13 cellular contexts compared by ENCODE assay signal in the genomic region with DNA sequence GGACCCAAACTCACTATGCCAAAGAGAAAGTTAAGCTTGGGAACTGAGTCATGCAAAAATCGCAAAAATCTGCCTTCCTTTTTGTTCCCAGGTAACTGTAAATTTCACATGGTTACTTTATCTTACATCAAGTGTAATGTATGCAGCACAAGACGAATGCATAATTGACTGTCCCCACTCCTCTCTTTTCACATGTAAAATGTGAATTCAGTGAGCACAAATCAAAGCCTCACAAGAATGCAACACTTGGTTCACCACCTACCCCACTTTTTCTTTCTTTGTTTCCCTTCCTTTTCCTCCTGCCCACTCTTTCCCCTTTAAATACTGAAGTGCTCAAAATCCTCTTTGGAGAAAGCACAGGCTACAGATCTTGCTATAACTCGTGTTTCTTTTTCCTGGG. TPM values are rescaled to one million over a fixed set of nuclear protein-coding genes. Genes with fewer than 3 reads are reported as not detected.
A peak's percentile ranks its signal among the peaks of the same experiment; 100 is the strongest.
DNase-seq lines count a peak whose midpoint lies in the region; ATAC-seq and TF ChIP-seq lines count a peak whose summit lies in the region.
"Had no signal": no experiment of that assay in that cellular context is flagged by ENCODE, and none has a peak within 500 bp of the region (broad histone marks: within the 10 kb centered on the region; RNA-seq: fewer than 3 reads in every experiment).

No MANE protein-coding gene starts in this region.

- peaks cover 49% of the 10 kb centered on the region for H3K9me3 Mint-ChIP-seq in endodermal cell
- H3K9me3 Mint-ChIP-seq in activated CD8-positive, alpha-beta T cell treated with anti-CD3 and anti-CD28 coated beads for 36 hours, result no peaks in the 10 kb centered on the region

- H3K36me3 Mint-ChIP-seq in endodermal cell (ENCODE audit: low read depth), result no peaks in the 10 kb centered on the region
- no peaks in the 10 kb centered on the region for H3K36me3 Mint-ChIP-seq in activated CD8-positive, alpha-beta T cell treated with anti-CD3 and anti-CD28 coated beads for 36 hours (ENCODE audit: low read depth)
- H3K36me3 Mint-ChIP-seq: CD4-positive, CD25-positive, alpha-beta regulatory T cell had no signal

- H3K27ac ChIP-seq in endodermal cell (ENCODE audit: low read depth, low read length) (no peak overlapping the region), mesendoderm (ENCODE audit: low read depth, low read length) (no peak overlapping the region)
- H3K27ac ChIP-seq: BLaER1 treated with 17β-estradiol and CSF1 and Interleukin-3, amounts not matched to agents 10 nM and 100 nM had no signal

- H3K4ac ChIP-seq in mesendoderm (ENCODE audit: low read depth, low read length), result no peak overlapping the region

- H3K4me1 Mint-ChIP-seq in endodermal cell, result peaks cover 4% of the 10 kb centered on the region
- no peaks in the 10 kb centered on the region for H3K4me1 Mint-ChIP-seq in activated CD8-positive, alpha-beta T cell treated with anti-CD3 and anti-CD28 coated beads for 36 hours (ENCODE audit: low read depth)
- H3K4me1 Mint-ChIP-seq: CD4-positive, CD25-positive, alpha-beta regulatory T cell had no signal

- no peak overlapping the region for H3K4me3 Mint-ChIP-seq in endodermal cell
- H3K4me3 Mint-ChIP-seq in activated CD8-positive, alpha-beta T cell treated with anti-CD3 and anti-CD28 coated beads for 36 hours, result no peak overlapping the region
- H3K4me3 Mint-ChIP-seq: CD4-positive, CD25-positive, alpha-beta regulatory T cell had no signal

- peak overlapping the region; percentile 83 for H3K27ac Mint-ChIP-seq in endodermal cell
- no peak overlapping the region for H3K27ac Mint-ChIP-seq in activated CD8-positive, alpha-beta T cell treated with anti-CD3 and anti-CD28 coated beads for 36 hours
- H3K27ac Mint-ChIP-seq: CD4-positive, CD25-positive, alpha-beta regulatory T cell had no signal

- H3K9ac ChIP-seq in NT2/D1 (ENCODE audit: insufficient read length, low read depth), result no peak overlapping the region
- H3K9ac ChIP-seq in endodermal cell (ENCODE audit: extremely low read depth, low read length, poor library complexity, severe bottlenecking), result no peak overlapping the region
- H3K9ac ChIP-seq in mesendoderm (ENCODE audit: low read length), result no peak overlapping the region
- H3K9ac ChIP-seq: BLaER1 treated with 17β-estradiol and CSF1 and Interleukin-3, amounts not matched to agents 10 nM and 100 nM had no signal

- no peak overlapping the region for H3K56ac ChIP-seq in mesendoderm (ENCODE audit: low read length)

- CTCF ChIA-PET in activated CD8-positive, alpha-beta T cell treated with anti-CD3 and anti-CD28 coated beads for 36 hours (lab: Charles Lee), result no interaction called here

- WGBS in endodermal cell (ENCODE audit: insufficient coverage in 1 of 2, insufficient read length in 1 of 2), 2 experiments, result 22 to 25% methylated on average over 1 to 3 of the region's 3 CpGs
- WGBS in mesendoderm (ENCODE audit: extremely low coverage, insufficient coverage, low lambda C conversion rate), result no CpG with 5 or more reads among the region's 3 CpGs

- no peaks in the 10 kb centered on the region for H3K9me3 ChIP-seq in NT2/D1 (ENCODE audit: insufficient read depth, low read length)
- H3K9me3 ChIP-seq in endodermal cell (ENCODE audit: control insufficient read depth, low read length), result no peaks in the 10 kb centered on the region

- H4K8ac ChIP-seq in mesendoderm (ENCODE audit: low read depth, low read length), result no peak overlapping the region

- no peak overlapping the region for H2BK5ac ChIP-seq in mesendoderm (ENCODE audit: low read length)

- H3K4me2 ChIP-seq in mesendoderm (ENCODE audit: low read length), result no peak overlapping the region
- H3K4me2 ChIP-seq: BLaER1 treated with 17β-estradiol and CSF1 and Interleukin-3, amounts not matched to agents 10 nM and 100 nM had no signal

- intact Hi-C loops in activated CD8-positive, alpha-beta T cell treated with anti-CD3 and anti-CD28 coated beads for 36 hours (cut with micrococcal nuclease), result no loop called here

- H3K79me1 ChIP-seq in mesendoderm (ENCODE audit: low read length), result no peaks in the 10 kb centered on the region

- no peak overlapping the region for H3K23ac ChIP-seq in mesendoderm (ENCODE audit: low read length)

- H3K27me3 ChIP-seq in NT2/D1 (ENCODE audit: insufficient read depth, insufficient read length) (no peaks in the 10 kb centered on the region), endodermal cell (ENCODE audit: control insufficient read depth, insufficient read depth, low read length, poor library complexity, severe bottlenecking) (no peaks in the 10 kb centered on the region), mesendoderm (ENCODE audit: insufficient read depth, low read length, poor library complexity) (no peaks in the 10 kb centered on the region)

- H3K79me2 ChIP-seq in mesendoderm (ENCODE audit: control insufficient read depth, insufficient read depth, low read length), result no peaks in the 10 kb centered on the region

- POLR2A ChIA-PET in activated CD8-positive, alpha-beta T cell treated with anti-CD3 and anti-CD28 coated beads for 36 hours (lab: Charles Lee), result no interaction called here

- H2AK5ac ChIP-seq in mesendoderm (ENCODE audit: low read length), result no peak overlapping the region

- no peaks in the 10 kb centered on the region for H3K27me3 Mint-ChIP-seq in endodermal cell (ENCODE audit: insufficient read depth)
- H3K27me3 Mint-ChIP-seq in activated CD8-positive, alpha-beta T cell treated with anti-CD3 and anti-CD28 coated beads for 36 hours, result no peaks in the 10 kb centered on the region
- H3K27me3 Mint-ChIP-seq: CD4-positive, CD25-positive, alpha-beta regulatory T cell had no signal

- no peak overlapping the region for H4K5ac ChIP-seq in mesendoderm (ENCODE audit: low read length)

- ATAC-seq in HG03342 (IDR thresholded peaks at IDR 0.05; ENCODE audit: unreplicated experiment), result no peak
- no peak for ATAC-seq in activated CD8-positive, alpha-beta T cell treated with anti-CD3 and anti-CD28 coated beads for 36 hours

- no peak overlapping the region for H3K18ac ChIP-seq in mesendoderm (ENCODE audit: low read length)

- peak; percentile 3 for DNase-seq in ELF-1 (ENCODE audit: low read depth, low spot score)
- DNase-seq in NT2/D1 (ENCODE audit: low read depth, low spot score), result peak; percentile 50
- no peak for DNase-seq in endodermal cell
- peak; percentile 73 for DNase-seq in mesendoderm
- DNase-seq in NCI-H187 (lab: John Stamatoyannopoulos, UW), result no peak
- no peak for DNase-seq in NCI-H1930 (lab: John Stamatoyannopoulos, UW)
- no peak for DNase-seq in activated CD8-positive, alpha-beta T cell treated with anti-CD3 and anti-CD28 coated beads for 36 hours
- DNase-seq: 8988T; AML-193; CD4-positive, CD25-positive, alpha-beta regulatory T cell; DMS 273 treated with DMSO at 0.1 percent for 48 hours had no signal

- no peaks in the 10 kb centered on the region for H3K4me1 ChIP-seq in NT2/D1 (ENCODE audit: insufficient read depth, insufficient read length)
- H3K4me1 ChIP-seq in endodermal cell (ENCODE audit: control insufficient read depth, insufficient read depth, low read length), result no peaks in the 10 kb centered on the region
- no peaks in the 10 kb centered on the region for H3K4me1 ChIP-seq in mesendoderm (ENCODE audit: control insufficient read depth, low read depth, low read length)

- H2BK120ac ChIP-seq in mesendoderm (ENCODE audit: low read depth, low read length), result no peak overlapping the region

- H2BK15ac ChIP-seq in mesendoderm (replicated peaks; ENCODE audit: low read depth), result no peak overlapping the region

- H3K36me3 ChIP-seq in NT2/D1 (ENCODE audit: insufficient read depth, insufficient read length, low read length) (no peaks in the 10 kb centered on the region), endodermal cell (ENCODE audit: control insufficient read depth, insufficient read depth, low read length) (no peaks in the 10 kb centered on the region), mesendoderm (ENCODE audit: control insufficient read depth, insufficient read depth, low read length) (no peaks in the 10 kb centered on the region)
- H3K36me3 ChIP-seq: BLaER1 treated with 17β-estradiol and CSF1 and Interleukin-3, amounts not matched to agents 10 nM and 100 nM had no signal

- TF ChIP-seq CTCF in endodermal cell (conservative IDR thresholded peaks at IDR 0.05), result no peak
- TF ChIP-seq CTCF in activated CD8-positive, alpha-beta T cell treated with anti-CD3 and anti-CD28 coated beads for 36 hours (IDR thresholded peaks at IDR 0.05), result no peak

- H3K4me3 ChIP-seq in NT2/D1 (ENCODE audit: insufficient read length, low read depth) (no peak overlapping the region), endodermal cell (ENCODE audit: low read length) (no peak overlapping the region), mesendoderm (ENCODE audit: low read length) (no peak overlapping the region)
- H3K4me3 ChIP-seq: BLaER1 treated with 17β-estradiol and CSF1 and Interleukin-3, amounts not matched to agents 10 nM and 100 nM had no signal

RNA-seq across cellular contexts. Expression of a gene that starts 53.2 kb away (rescaled TPM):
- 100 to 1,000 TPM; 132 to 225 TPM for total RNA-seq in endodermal cell
- 153 TPM for polyA plus RNA-seq in endodermal cell (2013, experiment 1 of 2)
- 118 TPM for polyA plus RNA-seq in endodermal cell (2013, experiment 2 of 2)
- 75.7 TPM for polyA plus RNA-seq in mesendoderm (2013, experiment 1 of 2)
- polyA plus RNA-seq in mesendoderm (2013, experiment 2 of 2), result 83.4 TPM
- 1 to 10 TPM; 1.5 to 1.8 TPM for total RNA-seq in activated CD8-positive, alpha-beta T cell treated with anti-CD3 and anti-CD28 coated beads for 36 hours

Comparison
In these comparisons a context has a peak if more than half of its experiments do, and no peak if none do; other contexts are left out.
1. DNase-seq: peak in ELF-1 (single experiment), NT2/D1 (single experiment) and mesendoderm (single experiment); none in endodermal cell (single experiment), NCI-H187 (0 of 2), NCI-H1930 (0 of 2) and activated CD8-positive, alpha-beta T cell treated with anti-CD3 and anti-CD28 coated beads for 36 hours (single experiment).
2. RNA of a gene that starts 53.2 kb away (total RNA-seq): 132 to 225 TPM in endodermal cell; 1.5 to 1.8 TPM in activated CD8-positive, alpha-beta T cell treated with anti-CD3 and anti-CD28 coated beads for 36 hours; every median in the first group is over 10 times any median in the second.